19 cellular contexts compared by ENCODE assay signal in genomic region chr2:231745303-231746038, GRCh38.
"Had no signal": no experiment of that assay in that cellular context is flagged by ENCODE, and none has a peak within 500 bp of the region (broad histone marks: within the 10 kb centered on the region; RNA-seq: fewer than 3 reads in every experiment).

No MANE protein-coding gene starts in this region.

- H3K27me3 ChIP-seq: cardiac muscle cell, hepatocyte, thyroid gland had no signal

- H3K4me1 ChIP-seq: thyroid gland had no signal

- H3K4me2 ChIP-seq: hepatocyte had no signal

- H3K36me3 ChIP-seq: cardiac muscle cell, thyroid gland had no signal

- H3K9me3 ChIP-seq: mucosa of descending colon, thyroid gland had no signal

- ATAC-seq: activated CD8-positive, alpha-beta memory T cell treated with anti-CD3 and anti-CD28 coated beads, Interleukin-2, amount 10 ng/mL, durations not matched to agents 7 days and 5 days; activated T-helper 17 cell treated with anti-CD3 and anti-CD28 coated beads, Interleukin-2, amount 50 U/mL, for 72 hours; mucosa of descending colon; naive thymus-derived CD8-positive, alpha-beta T cell had no signal

- DNase-seq: activated B cell treated with CpG ODN at 0.5 μM for 24 hours; activated CD4-positive, alpha-beta memory T cell treated with anti-CD3 and anti-CD28 coated beads, Interleukin-2, amount 10 ng/mL, durations not matched to agents 7 days and 5 days; activated CD4-positive, alpha-beta T cell treated with anti-CD3 and anti-CD28 coated beads for 4 hours; activated CD8-positive, alpha-beta memory T cell treated with anti-CD3 and anti-CD28 coated beads, Interleukin-2, amount 10 ng/mL, durations not matched to agents 7 days and 5 days; activated naive CD4-positive, alpha-beta T cell; activated naive CD8-positive, alpha-beta T cell treated with anti-CD3 and anti-CD28 coated beads for 36 hours; amniotic stem cell; foreskin fibroblast; kidney glomerular epithelial cell; mucosa of descending colon; naive thymus-derived CD8-positive, alpha-beta T cell; nucleus accumbens; stimulated activated CD4-positive, alpha-beta T cell treated with anti-CD3 and anti-CD28 coated beads, Interleukin-1b, Interleukin-23, amount 100 ng/mL, for 48 hours; stimulated activated CD8-positive, alpha-beta memory T cell treated with anti-CD3 and anti-CD28 coated beads, Interleukin-4, amount 100 ng/mL, for 48 hours; stimulated activated naive CD4-positive, alpha-beta T cell; thyroid gland had no signal

- H3K27ac ChIP-seq: cardiac muscle cell, hepatocyte, thyroid gland had no signal

- H2AFZ ChIP-seq: hepatocyte had no signal

- H3K4me3 ChIP-seq: cardiac muscle cell, hepatocyte, mucosa of descending colon, thyroid gland had no signal

- H3K79me2 ChIP-seq: hepatocyte had no signal
